In the genomic region with DNA sequence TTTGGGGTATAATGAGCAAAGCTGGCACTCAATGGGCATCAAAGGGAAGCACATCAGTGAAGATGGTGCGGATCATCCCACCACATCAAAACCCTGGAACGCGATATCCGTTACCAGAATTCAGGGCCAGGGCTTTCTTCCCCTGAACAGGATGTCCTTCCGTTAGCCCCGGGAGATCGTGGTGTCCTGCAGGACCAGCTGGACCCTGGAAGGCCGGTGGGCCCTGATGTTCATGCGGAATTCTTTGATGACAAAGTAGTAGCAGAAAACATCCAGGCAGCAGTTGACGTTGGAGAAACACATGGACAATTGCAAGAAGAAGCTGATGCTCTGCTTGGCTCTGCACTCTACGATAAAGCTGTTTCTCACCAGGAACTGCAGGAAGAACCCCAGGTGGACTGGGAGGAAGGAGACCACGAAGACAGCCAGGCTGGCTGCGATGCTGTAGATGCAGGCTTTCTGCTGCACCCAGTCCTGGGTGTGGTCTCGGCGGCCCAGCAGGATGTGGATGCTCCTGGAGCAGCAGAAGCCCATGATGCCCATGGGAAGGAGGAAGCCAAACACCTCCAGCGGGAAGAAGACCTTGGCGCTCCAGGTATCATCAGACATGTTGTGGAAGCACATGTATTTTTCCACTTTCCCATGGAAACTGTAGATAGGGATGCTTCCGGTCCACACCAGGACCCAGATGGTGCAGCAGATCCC, we compare ENCODE assay signal across 1 cellular context.
TF ChIP-seq lines count a peak whose summit lies in the region.

No MANE protein-coding gene starts in this region.

TF ChIP-seq in K562, 482 proteins besides CTCF, POLR2A, EP300 and RAD21:
- TF ChIP-seq JUN (IDR thresholded peaks at IDR 0.05; ENCODE audit: borderline replicate concordance, low read depth, low read length) (no peak), JUN (CRISPR knock-in tag; IDR thresholded peaks at IDR 0.05; ENCODE audit: borderline replicate concordance) (no peak), PHB (CRISPR knock-in tag; IDR thresholded peaks at IDR 0.05) (no peak), ZNF134 (CRISPR knock-in tag; conservative IDR thresholded peaks at IDR 0.05) (no peak), RFX1 (IDR thresholded peaks at IDR 0.05) (no peak), MCM3 (IDR thresholded peaks at IDR 0.05) (no peak), ZBTB17 (CRISPR knock-in tag; IDR thresholded peaks at IDR 0.05) (no peak)
- TF ChIP-seq, protein P1, sequence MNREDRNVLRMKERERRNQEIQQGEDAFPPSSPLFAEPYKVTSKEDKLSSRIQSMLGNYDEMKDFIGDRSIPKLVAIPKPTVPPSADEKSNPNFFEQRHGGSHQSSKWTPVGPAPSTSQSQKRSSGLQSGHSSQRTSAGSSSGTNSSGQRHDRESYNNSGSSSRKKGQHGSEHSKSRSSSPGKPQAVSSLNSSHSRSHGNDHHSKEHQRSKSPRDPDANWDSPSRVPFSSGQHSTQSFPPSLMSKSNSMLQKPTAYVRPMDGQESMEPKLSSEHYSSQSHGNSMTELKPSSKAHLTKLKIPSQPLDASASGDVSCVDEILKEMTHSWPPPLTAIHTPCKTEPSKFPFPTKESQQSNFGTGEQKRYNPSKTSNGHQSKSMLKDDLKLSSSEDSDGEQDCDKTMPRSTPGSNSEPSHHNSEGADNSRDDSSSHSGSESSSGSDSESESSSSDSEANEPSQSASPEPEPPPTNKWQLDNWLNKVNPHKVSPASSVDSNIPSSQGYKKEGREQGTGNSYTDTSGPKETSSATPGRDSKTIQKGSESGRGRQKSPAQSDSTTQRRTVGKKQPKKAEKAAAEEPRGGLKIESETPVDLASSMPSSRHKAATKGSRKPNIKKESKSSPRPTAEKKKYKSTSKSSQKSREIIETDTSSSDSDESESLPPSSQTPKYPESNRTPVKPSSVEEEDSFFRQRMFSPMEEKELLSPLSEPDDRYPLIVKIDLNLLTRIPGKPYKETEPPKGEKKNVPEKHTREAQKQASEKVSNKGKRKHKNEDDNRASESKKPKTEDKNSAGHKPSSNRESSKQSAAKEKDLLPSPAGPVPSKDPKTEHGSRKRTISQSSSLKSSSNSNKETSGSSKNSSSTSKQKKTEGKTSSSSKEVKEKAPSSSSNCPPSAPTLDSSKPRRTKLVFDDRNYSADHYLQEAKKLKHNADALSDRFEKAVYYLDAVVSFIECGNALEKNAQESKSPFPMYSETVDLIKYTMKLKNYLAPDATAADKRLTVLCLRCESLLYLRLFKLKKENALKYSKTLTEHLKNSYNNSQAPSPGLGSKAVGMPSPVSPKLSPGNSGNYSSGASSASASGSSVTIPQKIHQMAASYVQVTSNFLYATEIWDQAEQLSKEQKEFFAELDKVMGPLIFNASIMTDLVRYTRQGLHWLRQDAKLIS (CRISPR knock-in tag; IDR thresholded peaks at IDR 0.05): no peak
- TF ChIP-seq, protein P2, sequence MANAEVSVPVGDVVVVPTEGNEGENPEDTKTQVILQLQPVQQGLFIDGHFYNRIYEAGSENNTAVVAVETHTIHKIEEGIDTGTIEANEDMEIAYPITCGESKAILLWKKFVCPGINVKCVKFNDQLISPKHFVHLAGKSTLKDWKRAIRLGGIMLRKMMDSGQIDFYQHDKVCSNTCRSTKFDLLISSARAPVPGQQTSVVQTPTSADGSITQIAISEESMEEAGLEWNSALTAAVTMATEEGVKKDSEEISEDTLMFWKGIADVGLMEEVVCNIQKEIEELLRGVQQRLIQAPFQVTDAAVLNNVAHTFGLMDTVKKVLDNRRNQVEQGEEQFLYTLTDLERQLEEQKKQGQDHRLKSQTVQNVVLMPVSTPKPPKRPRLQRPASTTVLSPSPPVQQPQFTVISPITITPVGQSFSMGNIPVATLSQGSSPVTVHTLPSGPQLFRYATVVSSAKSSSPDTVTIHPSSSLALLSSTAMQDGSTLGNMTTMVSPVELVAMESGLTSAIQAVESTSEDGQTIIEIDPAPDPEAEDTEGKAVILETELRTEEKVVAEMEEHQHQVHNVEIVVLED (CRISPR knock-in tag; IDR thresholded peaks at IDR 0.05): no peak
- TF ChIP-seq, protein P3, sequence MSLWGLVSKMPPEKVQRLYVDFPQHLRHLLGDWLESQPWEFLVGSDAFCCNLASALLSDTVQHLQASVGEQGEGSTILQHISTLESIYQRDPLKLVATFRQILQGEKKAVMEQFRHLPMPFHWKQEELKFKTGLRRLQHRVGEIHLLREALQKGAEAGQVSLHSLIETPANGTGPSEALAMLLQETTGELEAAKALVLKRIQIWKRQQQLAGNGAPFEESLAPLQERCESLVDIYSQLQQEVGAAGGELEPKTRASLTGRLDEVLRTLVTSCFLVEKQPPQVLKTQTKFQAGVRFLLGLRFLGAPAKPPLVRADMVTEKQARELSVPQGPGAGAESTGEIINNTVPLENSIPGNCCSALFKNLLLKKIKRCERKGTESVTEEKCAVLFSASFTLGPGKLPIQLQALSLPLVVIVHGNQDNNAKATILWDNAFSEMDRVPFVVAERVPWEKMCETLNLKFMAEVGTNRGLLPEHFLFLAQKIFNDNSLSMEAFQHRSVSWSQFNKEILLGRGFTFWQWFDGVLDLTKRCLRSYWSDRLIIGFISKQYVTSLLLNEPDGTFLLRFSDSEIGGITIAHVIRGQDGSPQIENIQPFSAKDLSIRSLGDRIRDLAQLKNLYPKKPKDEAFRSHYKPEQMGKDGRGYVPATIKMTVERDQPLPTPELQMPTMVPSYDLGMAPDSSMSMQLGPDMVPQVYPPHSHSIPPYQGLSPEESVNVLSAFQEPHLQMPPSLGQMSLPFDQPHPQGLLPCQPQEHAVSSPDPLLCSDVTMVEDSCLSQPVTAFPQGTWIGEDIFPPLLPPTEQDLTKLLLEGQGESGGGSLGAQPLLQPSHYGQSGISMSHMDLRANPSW (CRISPR knock-in tag; IDR thresholded peaks at IDR 0.05): no peak
